Comparison of ENCODE assay signal across 9 cellular contexts in genomic region chr3:58299839-58300516, GRCh38. TPM values are rescaled to one million over a fixed set of nuclear protein-coding genes. Genes with fewer than 3 reads are reported as not detected.
A peak's percentile ranks its signal among the peaks of the same experiment; 100 is the strongest.
DNase-seq lines count a peak whose midpoint lies in the region; ATAC-seq, FAIRE-seq and TF ChIP-seq lines count a peak whose summit lies in the region.
"Had no signal": no experiment of that assay in that cellular context is flagged by ENCODE, and none has a peak within 500 bp of the region (broad histone marks: within the 10 kb centered on the region; RNA-seq: fewer than 3 reads in every experiment).

No MANE protein-coding gene starts in this region.

- H2BK12ac ChIP-seq in H9 (ENCODE audit: insufficient read length, low read depth, low read length), result no peak overlapping the region

- H3K27ac ChIP-seq in H9 (ENCODE audit: insufficient read length, low read depth, low read length), result no peak overlapping the region
- no peak overlapping the region for H3K27ac ChIP-seq in K562 (ENCODE audit: extremely low read depth, low read depth, low read length)
- no peak overlapping the region for H3K27ac ChIP-seq in lung (ENCODE audit: low read depth in 1 of 2, low read length in 1 of 2)

- H3K79me2 ChIP-seq in H9 (ENCODE audit: insufficient read depth, low read length) (no peaks in the 10 kb centered on the region), K562 (ENCODE audit: control insufficient read depth, insufficient read depth, low read length) (no peaks in the 10 kb centered on the region)

- no peak overlapping the region for H3K4ac ChIP-seq in H9 (ENCODE audit: low read depth, low read length)

- in situ Hi-C loops in K562 (cut with MboI), result loop anchor here (10.0 kb wide), 1 partner anchor 295 kb away; the partner anchor contains the start of gene FLNB
- in situ Hi-C loops in HAP-1 (cut with MboI; ENCODE audit: low sequenced_read_pairs), result loop anchor here (5.0 kb wide), 1 partner anchor 118 kb away; no protein-coding TSS in a partner anchor

- no peak overlapping the region for H3K56ac ChIP-seq in H9 (ENCODE audit: insufficient read length, low read depth, low read length)

- H3K27me3 ChIP-seq in H9 (ENCODE audit: insufficient read depth, low read length) (no peaks in the 10 kb centered on the region), K562 (ENCODE audit: control insufficient read depth in 2 of 2, insufficient read depth in 2 of 2, low read length in 2 of 2) (peaks cover 0 to 21% of the 10 kb centered on the region in 2 experiments; a peak in 2 of 5 replicates), lung (ENCODE audit: control insufficient read depth, insufficient read depth) (no peaks in the 10 kb centered on the region), HAP-1 (ENCODE audit: low read depth) (peaks cover 10% of the 10 kb centered on the region; the same call in 1 of the 2 replicates)

- H4K20me1 ChIP-seq in H9 (ENCODE audit: control insufficient read depth, insufficient read depth, insufficient read length), result no peaks in the 10 kb centered on the region
- no peaks in the 10 kb centered on the region for H4K20me1 ChIP-seq in K562 (replicated peaks; ENCODE audit: control insufficient read depth, insufficient read depth, low read length)

- H3K4me1 ChIP-seq in H9 (ENCODE audit: insufficient read depth, low read length) (no peaks in the 10 kb centered on the region), K562 (replicated peaks in 1 of 2; ENCODE audit: control insufficient read depth in 2 of 2, insufficient read depth in 2 of 2, low read length in 2 of 2) (no peaks in the 10 kb centered on the region), lung (ENCODE audit: control insufficient read depth in 2 of 2, insufficient read depth in 2 of 2, low read length in 2 of 2) (no peaks in the 10 kb centered on the region), HAP-1 (no peaks in the 10 kb centered on the region)

- peak; percentile 81 for TF ChIP-seq CTCF in H9 (conservative IDR thresholded peaks at IDR 0.05)
- peak; percentile 14 to 48 (median 15); a peak in 3 of 6 replicates for TF ChIP-seq CTCF in K562 (IDR thresholded peaks at IDR 0.05 in 2 of 3, conservative IDR thresholded peaks at IDR 0.05 in 1 of 3; ENCODE audit: insufficient read depth in 2 of 3, low read depth in 1 of 3, low read length in 3 of 3)
- TF ChIP-seq CTCF in lung (IDR thresholded peaks at IDR 0.05; ENCODE audit: control extremely low read depth, extremely low read depth), result peak; percentile 19

- no peak overlapping the region for H3K27ac Mint-ChIP-seq in H9
- H3K27ac Mint-ChIP-seq: stimulated activated naive CD8-positive, alpha-beta T cell treated with anti-CD3 and anti-CD28 coated beads, Interleukin-15, Interleukin-2, amounts not matched to agents 100 ng/mL and 50 ng/mL, for 24 hours had no signal

- no peak overlapping the region for H3T11ph ChIP-seq in H9 (ENCODE audit: low read length)

- H3K79me1 ChIP-seq in H9 (ENCODE audit: insufficient read depth, low read depth, low read length, poor library complexity, severe bottlenecking), result no peaks in the 10 kb centered on the region

- H3K36me3 ChIP-seq in K562 (ENCODE audit: control insufficient read depth, insufficient read depth, low read length) (no peaks in the 10 kb centered on the region), lung (ENCODE audit: control insufficient read depth in 2 of 2, insufficient read depth in 2 of 2, low read length in 2 of 2) (no peaks in the 10 kb centered on the region), HAP-1 (replicated peaks) (no peaks in the 10 kb centered on the region)

- TF ChIP-seq POLR2A in K562 (conservative IDR thresholded peaks at IDR 0.05), result no peak

- no peak for FAIRE-seq in K562 (lab: Jason Lieb, UNC)

- H3K36me3 Mint-ChIP-seq in H9 (ENCODE audit: insufficient read depth in 1 of 3, low read depth in 3 of 3), result no peaks in the 10 kb centered on the region

- H3K9me1 ChIP-seq in K562 (ENCODE audit: control insufficient read depth, insufficient read depth, low read length), result no peaks in the 10 kb centered on the region

- H3K27me3 Mint-ChIP-seq in H9 (ENCODE audit: low read depth), result peaks cover 29% of the 10 kb centered on the region

- no peak overlapping the region for H2BK15ac ChIP-seq in H9 (ENCODE audit: low read depth, low read length)

- WGBS in H9 (ENCODE audit: extremely low coverage, insufficient read length, low lambda C conversion rate), result no CpG with 5 or more reads among the region's 8 CpGs
- 0% methylated on average over 8 of the region's 8 CpGs for WGBS in K562 (ENCODE audit: insufficient coverage, low coverage, missing lambda C conversion rate)
- WGBS in lung, 2 donors, result 15 to 21% methylated on average over 8 of the region's 8 CpGs

- no peak overlapping the region for H2AK5ac ChIP-seq in H9 (ENCODE audit: insufficient read length, low read length)

- peaks cover 0 to 3% of the 10 kb centered on the region in 2 experiments; a peak in 1 of 5 replicates for H3K9me3 Mint-ChIP-seq in H9
- H3K9me3 Mint-ChIP-seq: stimulated activated naive CD8-positive, alpha-beta T cell treated with anti-CD3 and anti-CD28 coated beads, Interleukin-15, Interleukin-2, amounts not matched to agents 100 ng/mL and 50 ng/mL, for 24 hours had no signal

- H2BK20ac ChIP-seq in H9 (ENCODE audit: low read depth, low read length, poor library complexity, severe bottlenecking), result no peak overlapping the region

- H2AFZ ChIP-seq in H9 (ENCODE audit: low read length) (no peak overlapping the region), K562 (ENCODE audit: low read depth, low read length) (no peak overlapping the region)

- no peak for TF ChIP-seq EP300 in K562 (IDR thresholded peaks at IDR 0.05; ENCODE audit: low read length)

- peak; percentile 52 to 59 for TF ChIP-seq RAD21 in K562 (CRISPR knock-in tag; conservative IDR thresholded peaks at IDR 0.05 in 1 of 2, IDR thresholded peaks at IDR 0.05 in 1 of 2)

- H3K4me3 ChIP-seq in K562 (no peak overlapping the region), lung (no peak overlapping the region), HAP-1 (no peak overlapping the region)

- DNase-seq in AG08396 (ENCODE audit: low spot score), result peak; percentile 39
- DNase-seq in H9, result no peak
- no peak for DNase-seq in K562 (ENCODE audit: extremely low read depth in 1 of 4, low spot score in 3 of 4)
- no peak for DNase-seq in lung (ENCODE audit: low spot score)
- no peak for DNase-seq in stimulated activated CD4-positive, alpha-beta T cell treated with anti-CD3 and anti-CD28 coated beads, Interleukin-4, amount 100 ng/mL, for 4 hours
- DNase-seq in HAP-1 (ENCODE audit: low spot score in 2 of 2), result no peak
- DNase-seq in NK-92 (lab: John Stamatoyannopoulos, UW; ENCODE audit: unreplicated experiment), result no peak

- H3K4me2 ChIP-seq in H9 (ENCODE audit: insufficient read depth, insufficient read length, low read length) (no peak overlapping the region), K562 (ENCODE audit: insufficient read depth, low read length) (no peak overlapping the region)

- no peak overlapping the region for H3K9ac ChIP-seq in H9 (ENCODE audit: extremely low read depth, insufficient read length, low read length)
- no peak overlapping the region for H3K9ac ChIP-seq in K562 (ENCODE audit: insufficient read depth in 1 of 2, low read depth in 2 of 2, low read length in 2 of 2)

- H3K14ac ChIP-seq in H9 (ENCODE audit: insufficient read depth, low read length), result no peak overlapping the region

- H3K23ac ChIP-seq in H9 (ENCODE audit: insufficient read length, low read depth, low read length), result no peak overlapping the region

- no peak overlapping the region for H3K18ac ChIP-seq in H9 (ENCODE audit: insufficient read length, low read depth, low read length)

- no TSS peak for BruUV-seq in K562 (replicated peaks; lab: Mats Ljungman, UMichigan)

- H3K9me3 ChIP-seq in H9 (ENCODE audit: control insufficient read depth, low read depth, low read length) (no peaks in the 10 kb centered on the region), K562 (replicated peaks; ENCODE audit: control insufficient read depth, insufficient read depth, low read depth, low read length) (peaks cover 5% of the 10 kb centered on the region; the same call in 1 of the 2 replicates), lung (ENCODE audit: control insufficient read depth in 2 of 2, insufficient read depth in 1 of 2, low read length in 1 of 2) (no peaks in the 10 kb centered on the region), HAP-1 (0 out of 2 replicates have a peak, but pooled peaks cover 2% of the 10 kb centered on the region)

- no peak overlapping the region for H4K5ac ChIP-seq in H9 (ENCODE audit: insufficient read length, low read depth, low read length)

- H4K91ac ChIP-seq in H9 (ENCODE audit: insufficient read length, low read depth, low read length), result no peak overlapping the region

- no peak overlapping the region for H4K8ac ChIP-seq in H9 (replicated peaks; ENCODE audit: insufficient read length, low read depth, low read length)

- H3K4me3 Mint-ChIP-seq in H9, result no peak overlapping the region
- H3K4me3 Mint-ChIP-seq: stimulated activated naive CD8-positive, alpha-beta T cell treated with anti-CD3 and anti-CD28 coated beads, Interleukin-15, Interleukin-2, amounts not matched to agents 100 ng/mL and 50 ng/mL, for 24 hours had no signal

- POLR2A ChIA-PET in K562 (lab: Yijun Ruan, JAX), result no interaction called here

- H2BK5ac ChIP-seq in H9 (ENCODE audit: insufficient read length, low read length), result no peak overlapping the region

- no peak for ATAC-seq in K562
- no peak for ATAC-seq in lung (ENCODE audit: insufficient read depth, low FRiP score)
- no peak for ATAC-seq in HG02678 (IDR thresholded peaks at IDR 0.05; ENCODE audit: unreplicated experiment)

- H3K23me2 ChIP-seq in H9 (ENCODE audit: insufficient read length, low read depth, low read length, poor library complexity, severe bottlenecking), result no peaks in the 10 kb centered on the region

- CTCF ChIA-PET in K562 (lab: Yijun Ruan, JAX; ENCODE audit: low intra/inter-chr PET ratio), result interaction anchor here (1.0 to 2.4 kb wide), 2 partner anchors 112 to 122 kb away, joined by 3 to 27 read pairs; no protein-coding TSS in a partner anchor

- H2BK120ac ChIP-seq in H9 (ENCODE audit: low read depth, low read length, poor library complexity, severe bottlenecking), result no peak overlapping the region

- H3K4me1 Mint-ChIP-seq in H9, result peaks cover 10 to 11% of the 10 kb centered on the region in 2 experiments

- intact Hi-C loops in K562 (cut with micrococcal nuclease), result loop anchor here (1.0 to 10.0 kb wide), 3 partner anchors 63 to 335 kb away; partner anchors contain the start of gene ABHD6

RNA-seq across cellular contexts. Expression of gene RPP14, which starts 6.1 kb away (rescaled TPM):
- 23.9 and 24.4 TPM in 2 replicates for total RNA-seq in H9 (2021)
- total RNA-seq in K562 (2011; cell fraction: chromatin; rRNA removed; ENCODE audit: low replicate concordance), result 25.4 and 29.4 TPM in 2 replicates
- 14.8 and 18.0 TPM in 2 replicates for total RNA-seq in K562 (2011; cell fraction: nucleolus; rRNA removed)
- total RNA-seq in K562 (2011; cell fraction: nucleoplasm; rRNA removed), result 24.8 and 46.7 TPM in 2 replicates
- total RNA-seq in K562 (2014; rRNA removed), result 13.9 and 15.9 TPM in 2 replicates
- total RNA-seq in K562 (2014; rRNA removed; fragmentation: Illumina TruSeq; extraction: Trizol), result 13.5 and 15.5 TPM in 2 replicates
- total RNA-seq in K562 (2015; rRNA removed; fragmentation: Illumina TruSeq; extraction: Trizol), result 19.9 and 20.4 TPM in 2 replicates
- total RNA-seq in K562 (2021), result 14.9 and 17.0 TPM in 2 replicates
- polyA plus RNA-seq in K562 (2011; rRNA removed), result 14.7 and 18.9 TPM in 2 replicates
- polyA plus RNA-seq in K562 (2011; cell fraction: cytosol; rRNA removed), result 6.3 and 12.9 TPM in 2 replicates
- polyA plus RNA-seq in K562 (2011; cell fraction: nucleus; rRNA removed), result 6.7 and 9.4 TPM in 2 replicates
- polyA plus RNA-seq in K562 (2012), result 6.3 and 9.3 TPM in 2 replicates
- polyA plus RNA-seq in K562 (2014; fragmentation: Illumina TruSeq; extraction: Trizol), result 14.6 and 15.4 TPM in 2 replicates
- 10 to 100 TPM; 20.5 to 20.8 TPM for polyA plus RNA-seq in K562 (2014; fragmentation: Nextera tagmentation; extraction: Ambion mirVana)
- 15.1 and 19.0 TPM in 2 replicates for polyA plus RNA-seq in K562 (2014; rRNA removed)
- 17.9 and 18.2 TPM in 2 replicates for polyA minus RNA-seq in K562 (2011; rRNA and poly(A)+ RNA removed)
- polyA minus RNA-seq in K562 (2011; cell fraction: cytosol; rRNA and poly(A)+ RNA removed), result 5.6 and 8.6 TPM in 2 replicates
- 5.0 and 7.9 TPM in 2 replicates for polyA minus RNA-seq in K562 (2011; cell fraction: nucleus; rRNA and poly(A)+ RNA removed)
- 10 to 100 TPM; 12.9 to 14.2 TPM for total RNA-seq in lung
- polyA plus RNA-seq in lung, result 1 to 10 TPM; 6.8 to 8.6 TPM

RNA-seq across cellular contexts. Expression of gene HTD2, which starts 6.3 kb away (rescaled TPM):
- total RNA-seq in H9 (2021) (13.4 and 16.1 TPM in 2 replicates), K562 (2014; rRNA removed) (1.8 and 2.7 TPM in 2 replicates), K562 (2014; rRNA removed; fragmentation: Illumina TruSeq; extraction: Trizol) (10.5 and 12.7 TPM in 2 replicates), K562 (2015; rRNA removed; fragmentation: Illumina TruSeq; extraction: Trizol) (5.8 and 6.9 TPM in 2 replicates), K562 (2021) (8.3 and 9.6 TPM in 2 replicates), lung (10 to 100 TPM in 1 of 2 donors, 1 to 10 TPM in 1; 7.5 to 12.1 TPM)
- total RNA-seq in K562 (2011; cell fraction: chromatin; rRNA removed; ENCODE audit: low replicate concordance), result 7.2 and 11.2 TPM in 2 replicates
- 3.0 and 3.2 TPM in 2 replicates for total RNA-seq in K562 (2011; cell fraction: nucleolus; rRNA removed)
- 3.2 and 5.1 TPM in 2 replicates for total RNA-seq in K562 (2011; cell fraction: nucleoplasm; rRNA removed)
- polyA plus RNA-seq in K562 (2011; rRNA removed) (9.4 and 11.6 TPM in 2 replicates), K562 (2014; fragmentation: Illumina TruSeq; extraction: Trizol) (2.2 and 6.8 TPM in 2 replicates), K562 (2014; fragmentation: Nextera tagmentation; extraction: Ambion mirVana) (10 to 100 TPM; 13.9 to 22.8 TPM), K562 (2014; rRNA removed) (5.8 and 8.0 TPM in 2 replicates), lung (1 to 10 TPM; 2.5 to 5.6 TPM)
- 4.4 and 7.8 TPM in 2 replicates for polyA plus RNA-seq in K562 (2011; cell fraction: cytosol; rRNA removed)
- polyA plus RNA-seq in K562 (2011; cell fraction: nucleus; rRNA removed), result 2.4 and 4.5 TPM in 2 replicates
- 3.4 and 4.9 TPM in 2 replicates for polyA plus RNA-seq in K562 (2012)
- polyA minus RNA-seq in K562 (2011; rRNA and poly(A)+ RNA removed), result 7.5 and 9.7 TPM in 2 replicates
- 2.0 TPM in 1 of 2 replicates, not detected in the other for polyA minus RNA-seq in K562 (2011; cell fraction: cytosol; rRNA and poly(A)+ RNA removed)
- polyA minus RNA-seq in K562 (2011; cell fraction: nucleus; rRNA and poly(A)+ RNA removed), result 1.5 and 2.2 TPM in 2 replicates

RNA-seq across cellular contexts. Expression of gene PXK, which starts 32.7 kb away (rescaled TPM):
- total RNA-seq in H9 (2021) (3.3 and 3.4 TPM in 2 replicates), K562 (2014; rRNA removed) (11.3 and 12.4 TPM in 2 replicates), K562 (2014; rRNA removed; fragmentation: Illumina TruSeq; extraction: Trizol) (12.9 and 15.3 TPM in 2 replicates), K562 (2015; rRNA removed; fragmentation: Illumina TruSeq; extraction: Trizol) (9.7 and 10.0 TPM in 2 replicates), K562 (2021) (10.8 and 14.0 TPM in 2 replicates), lung (10 to 100 TPM; 21.7 to 41.7 TPM)
- 19.9 and 36.7 TPM in 2 replicates for total RNA-seq in K562 (2011; cell fraction: chromatin; rRNA removed; ENCODE audit: low replicate concordance)
- total RNA-seq in K562 (2011; cell fraction: nucleolus; rRNA removed), result 8.7 and 14.6 TPM in 2 replicates
- 18.6 and 35.0 TPM in 2 replicates for total RNA-seq in K562 (2011; cell fraction: nucleoplasm; rRNA removed)
- polyA plus RNA-seq in K562 (2011; rRNA removed) (10.6 and 11.1 TPM in 2 replicates), K562 (2014; fragmentation: Illumina TruSeq; extraction: Trizol) (15.3 and 19.9 TPM in 2 replicates), K562 (2014; fragmentation: Nextera tagmentation; extraction: Ambion mirVana) (1 to 10 TPM; 3.3 to 4.8 TPM), K562 (2014; rRNA removed) (12.7 and 14.5 TPM in 2 replicates), lung (10 to 100 TPM in 1 of 2 donors, 1 to 10 TPM in 1; 6.0 to 22.4 TPM)
- 7.0 and 8.9 TPM in 2 replicates for polyA plus RNA-seq in K562 (2011; cell fraction: cytosol; rRNA removed)
- 13.1 and 15.3 TPM in 2 replicates for polyA plus RNA-seq in K562 (2011; cell fraction: nucleus; rRNA removed)
- polyA plus RNA-seq in K562 (2012), result 6.3 and 17.9 TPM in 2 replicates
- 13.2 and 15.9 TPM in 2 replicates for polyA minus RNA-seq in K562 (2011; rRNA and poly(A)+ RNA removed)
- 6.5 and 8.0 TPM in 2 replicates for polyA minus RNA-seq in K562 (2011; cell fraction: cytosol; rRNA and poly(A)+ RNA removed)
- polyA minus RNA-seq in K562 (2011; cell fraction: nucleus; rRNA and poly(A)+ RNA removed), result 7.7 and 11.8 TPM in 2 replicates

Comparison
In these comparisons a context has a peak if more than half of its experiments do, and no peak if none do; other contexts are left out.
1. CTCF ChIP-seq: peak in every context shown above with its lines; median percentile 81 in H9; 19 in lung; 15 in K562.